10 cellular contexts compared by ENCODE assay signal in genomic region chr4:145773581-145774234, GRCh38.
DNase-seq lines count a peak whose midpoint lies in the region; ATAC-seq, FAIRE-seq and TF ChIP-seq lines count a peak whose summit lies in the region.
"Had no signal": no experiment of that assay in that cellular context is flagged by ENCODE, and none has a peak within 500 bp of the region (broad histone marks: within the 10 kb centered on the region; RNA-seq: fewer than 3 reads in every experiment).

No MANE protein-coding gene starts in this region.

- intact Hi-C loops in left ventricle myocardium superior (cut with micrococcal nuclease) = no loop called here
- intact Hi-C loops in ovary (cut with DNase I) = no loop called here

- H3K4me1 ChIP-seq in small intestine (ENCODE audit: control insufficient read depth in 2 of 2, insufficient read depth in 1 of 2, low read depth in 1 of 2, low read length in 1 of 2) (no peaks in the 10 kb centered on the region), ovary (ENCODE audit: insufficient read depth) (no peaks in the 10 kb centered on the region)
- H3K4me1 ChIP-seq: Peyer's patch had no signal

- FAIRE-seq in small intestine (lab: Jason Lieb, UNC) = no peak

- peaks cover 3 to 13% of the 10 kb centered on the region in 2 donors for H3K36me3 ChIP-seq in small intestine (ENCODE audit: control insufficient read depth in 2 of 2, insufficient read depth in 2 of 2, low read length in 2 of 2)
- no peaks in the 10 kb centered on the region for H3K36me3 ChIP-seq in ovary

- H3K27me3 ChIP-seq in small intestine (ENCODE audit: control insufficient read depth in 2 of 2, insufficient read depth in 2 of 2, low read length in 2 of 2) (no peaks in the 10 kb centered on the region), ovary (no peaks in the 10 kb centered on the region)
- H3K27me3 ChIP-seq: Peyer's patch had no signal

- peak; percentile 95 for ATAC-seq in GM18858 (IDR thresholded peaks at IDR 0.05; ENCODE audit: unreplicated experiment)
- peak; percentile 95 for ATAC-seq in GM21528 (IDR thresholded peaks at IDR 0.05; ENCODE audit: low FRiP score, unreplicated experiment)
- peak; percentile 93 for ATAC-seq in HG03342 (IDR thresholded peaks at IDR 0.05; ENCODE audit: unreplicated experiment)
- ATAC-seq in left ventricle myocardium superior = peak; percentile 99
- no peak for ATAC-seq in SK-N-SH treated with all-trans-retinoic acid at 6 μM for 48 hours

- no peak for TF ChIP-seq EP300 in ovary (IDR thresholded peaks at IDR 0.05)

- TF ChIP-seq POLR2A in ovary (IDR thresholded peaks at IDR 0.05) = no peak

- H3K9me3 ChIP-seq in small intestine (ENCODE audit: control insufficient read depth, low read depth) (no peaks in the 10 kb centered on the region), ovary (no peaks in the 10 kb centered on the region)
- H3K9me3 ChIP-seq: Peyer's patch had no signal

- H3K4me3 ChIP-seq in small intestine (ENCODE audit: low read depth in 1 of 2, low read length in 2 of 2) (no peak overlapping the region), ovary (no peak overlapping the region)
- H3K4me3 ChIP-seq: Peyer's patch had no signal

- WGBS in small intestine, 3 donors = 92 to 94% (median 94%) methylated on average over 6 of the region's 6 CpGs
- WGBS in ovary, 3 donors = 92 to 95% (median 94%) methylated on average over 6 of the region's 6 CpGs

- no peak for DNase-seq in left ventricle myocardium superior
- no peak for DNase-seq in SK-N-DZ (ENCODE audit: low spot score)
- no peak for DNase-seq in small intestine
- no peak for DNase-seq in ovary
- DNase-seq: activated effector memory CD4-positive, alpha-beta T cell treated with Interleukin-2 at 50 U/mL for 16 hours; Peyer's patch had no signal

- no peak for TF ChIP-seq CTCF in ovary (IDR thresholded peaks at IDR 0.05)

- H3K27ac ChIP-seq in small intestine (ENCODE audit: low read depth in 1 of 2, low read length in 1 of 2) = peak overlapping the region in 1 of 2 donors; percentile 0
- H3K27ac ChIP-seq in ovary = no peak overlapping the region

TF ChIP-seq in SK-N-SH treated with all-trans-retinoic acid at 6 μM for 48 hours, 23 proteins besides CTCF, POLR2A, EP300 and RAD21:
- TF ChIP-seq RARB (CRISPR knock-in tag; IDR thresholded peaks at IDR 0.05) (no peak), TOX (CRISPR knock-in tag; IDR thresholded peaks at IDR 0.05; ENCODE audit: borderline replicate concordance) (no peak), ZNF565 (CRISPR knock-in tag; conservative IDR thresholded peaks at IDR 0.05; ENCODE audit: low read depth) (no peak), BACH2 (CRISPR knock-in tag; IDR thresholded peaks at IDR 0.05; ENCODE audit: borderline replicate concordance) (no peak), CSRNP3 (CRISPR knock-in tag; IDR thresholded peaks at IDR 0.05) (no peak), GLIS3 (CRISPR knock-in tag; IDR thresholded peaks at IDR 0.05) (no peak), ZC3H10 (CRISPR knock-in tag; IDR thresholded peaks at IDR 0.05) (no peak), ZFP3 (CRISPR knock-in tag; IDR thresholded peaks at IDR 0.05) (no peak), ISL1 (CRISPR knock-in tag; IDR thresholded peaks at IDR 0.05) (no peak), ZNF8 (CRISPR knock-in tag; IDR thresholded peaks at IDR 0.05) (no peak), CSDC2 (CRISPR knock-in tag; IDR thresholded peaks at IDR 0.05) (no peak)
- TF ChIP-seq, protein P1, sequence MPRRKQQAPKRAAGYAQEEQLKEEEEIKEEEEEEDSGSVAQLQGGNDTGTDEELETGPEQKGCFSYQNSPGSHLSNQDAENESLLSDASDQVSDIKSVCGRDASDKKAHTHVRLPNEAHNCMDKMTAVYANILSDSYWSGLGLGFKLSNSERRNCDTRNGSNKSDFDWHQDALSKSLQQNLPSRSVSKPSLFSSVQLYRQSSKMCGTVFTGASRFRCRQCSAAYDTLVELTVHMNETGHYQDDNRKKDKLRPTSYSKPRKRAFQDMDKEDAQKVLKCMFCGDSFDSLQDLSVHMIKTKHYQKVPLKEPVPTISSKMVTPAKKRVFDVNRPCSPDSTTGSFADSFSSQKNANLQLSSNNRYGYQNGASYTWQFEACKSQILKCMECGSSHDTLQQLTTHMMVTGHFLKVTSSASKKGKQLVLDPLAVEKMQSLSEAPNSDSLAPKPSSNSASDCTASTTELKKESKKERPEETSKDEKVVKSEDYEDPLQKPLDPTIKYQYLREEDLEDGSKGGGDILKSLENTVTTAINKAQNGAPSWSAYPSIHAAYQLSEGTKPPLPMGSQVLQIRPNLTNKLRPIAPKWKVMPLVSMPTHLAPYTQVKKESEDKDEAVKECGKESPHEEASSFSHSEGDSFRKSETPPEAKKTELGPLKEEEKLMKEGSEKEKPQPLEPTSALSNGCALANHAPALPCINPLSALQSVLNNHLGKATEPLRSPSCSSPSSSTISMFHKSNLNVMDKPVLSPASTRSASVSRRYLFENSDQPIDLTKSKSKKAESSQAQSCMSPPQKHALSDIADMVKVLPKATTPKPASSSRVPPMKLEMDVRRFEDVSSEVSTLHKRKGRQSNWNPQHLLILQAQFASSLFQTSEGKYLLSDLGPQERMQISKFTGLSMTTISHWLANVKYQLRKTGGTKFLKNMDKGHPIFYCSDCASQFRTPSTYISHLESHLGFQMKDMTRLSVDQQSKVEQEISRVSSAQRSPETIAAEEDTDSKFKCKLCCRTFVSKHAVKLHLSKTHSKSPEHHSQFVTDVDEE (CRISPR knock-in tag; IDR thresholded peaks at IDR 0.05) = no peak
